Comparison of ENCODE assay signal across 1 cellular context in genomic region chr13:106619688-106620555, GRCh38.
TF ChIP-seq lines count a peak whose summit lies in the region.

No MANE protein-coding gene starts in this region.

TF ChIP-seq in H1, 55 proteins besides CTCF, POLR2A, EP300 and RAD21:
- TF ChIP-seq MAX (IDR thresholded peaks at IDR 0.05) = no peak
- no peak for TF ChIP-seq ASH2L (IDR thresholded peaks at IDR 0.05; ENCODE audit: low read length)
- no peak for TF ChIP-seq SIRT6 (IDR thresholded peaks at IDR 0.05; ENCODE audit: low read length)
- TF ChIP-seq SIX5 (IDR thresholded peaks at IDR 0.05; ENCODE audit: low read depth, low read length) = no peak
- TF ChIP-seq RNF2 (IDR thresholded peaks at IDR 0.05; ENCODE audit: borderline replicate concordance, low read depth, low read length, missing control alignments, poor library complexity, severe bottlenecking) = no peak
- TF ChIP-seq FOSL1 (IDR thresholded peaks at IDR 0.05; ENCODE audit: insufficient read depth, low read depth, low read length) = no peak
- no peak for TF ChIP-seq RXRA (IDR thresholded peaks at IDR 0.05; ENCODE audit: insufficient read depth, low read depth, low read length)
- no peak for TF ChIP-seq TCF12 (IDR thresholded peaks at IDR 0.05; ENCODE audit: low read depth, low read length)
- no peak for TF ChIP-seq BRCA1 (IDR thresholded peaks at IDR 0.05; ENCODE audit: low read depth, low read length)
- TF ChIP-seq NANOG (IDR thresholded peaks at IDR 0.05; ENCODE audit: insufficient read depth, low read depth, low read length, poor library complexity, severe bottlenecking) = no peak
- TF ChIP-seq SAP30 (IDR thresholded peaks at IDR 0.05; ENCODE audit: insufficient read depth, insufficient replicate concordance, low read length) = no peak
